Comparison of ENCODE assay signal across 8 cellular contexts in genomic region chr10:103969436-103969835, GRCh38. TPM values are rescaled to one million over a fixed set of nuclear protein-coding genes. Genes with fewer than 3 reads are reported as not detected.
DNase-seq lines count a peak whose midpoint lies in the region; ATAC-seq and TF ChIP-seq lines count a peak whose summit lies in the region.

No MANE protein-coding gene starts in this region.

- POLR2A ChIA-PET in BJ (lab: Charles Lee) = no interaction called here

- no peaks in the 10 kb centered on the region for H3K9me3 Mint-ChIP-seq in natural killer cell

- peaks cover 29% of the 10 kb centered on the region for H3K4me1 ChIP-seq in KMS-11 (ENCODE audit: low read depth, poor library complexity, severe bottlenecking)
- H3K4me1 ChIP-seq in colonic mucosa = peaks cover 3% of the 10 kb centered on the region

- no peaks in the 10 kb centered on the region for H3K9me3 ChIP-seq in colonic mucosa

- intact Hi-C loops in colonic mucosa (cut with DNase I) (loop anchor here (5.0 kb wide), 1 partner anchor 148 kb away; no protein-coding TSS in a partner anchor), natural killer cell (cut with micrococcal nuclease) (no loop called here)

- H3K4me3 ChIP-seq in BJ (ENCODE audit: low read depth, low read length) = peak overlapping the region; percentile 60
- no peak overlapping the region for H3K4me3 ChIP-seq in KMS-11 (IDR thresholded peaks at IDR 0.05; ENCODE audit: insufficient read depth, low read depth, low read length)
- peak overlapping the region; percentile 77 for H3K4me3 ChIP-seq in colonic mucosa

- H3K4me3 Mint-ChIP-seq in natural killer cell = peak overlapping the region; percentile 92

- no peaks in the 10 kb centered on the region for H4K20me1 ChIP-seq in KMS-11 (ENCODE audit: insufficient read depth)

- CTCF ChIA-PET in BJ (lab: Yijun Ruan, JAX) = interaction anchor here (0.9 to 1.3 kb wide), 2 partner anchors 16 to 82 kb away, joined by 3 to 4 read pairs; no protein-coding TSS in a partner anchor

- H3K4me1 Mint-ChIP-seq in natural killer cell = peaks cover 54% of the 10 kb centered on the region in 2 donors

- no peak overlapping the region for H3K27ac ChIP-seq in KMS-11
- peak overlapping the region; percentile 90 for H3K27ac ChIP-seq in colonic mucosa

- no peaks in the 10 kb centered on the region for H3K27me3 Mint-ChIP-seq in natural killer cell (ENCODE audit: low read depth in 2 of 2)

- H3K27me3 ChIP-seq in BJ (ENCODE audit: control insufficient read depth, insufficient read depth, low read length) (no peaks in the 10 kb centered on the region), KMS-11 (ENCODE audit: insufficient read depth, low read depth) (no peaks in the 10 kb centered on the region), colonic mucosa (no peaks in the 10 kb centered on the region)

- peak overlapping the region; percentile 88 for H3K4me2 ChIP-seq in KMS-11

- DNase-seq in BJ (ENCODE audit: low read depth) (no peak), colonic mucosa (no peak), natural killer cell (no peak), mucosa of gallbladder (ENCODE audit: low spot score) (no peak), A172 (ENCODE audit: low spot score) (no peak)

- no peaks in the 10 kb centered on the region for H3K36me3 ChIP-seq in BJ (ENCODE audit: control insufficient read depth, insufficient read depth, low read length)
- no peaks in the 10 kb centered on the region for H3K36me3 ChIP-seq in KMS-11 (ENCODE audit: insufficient read depth)
- H3K36me3 ChIP-seq in colonic mucosa = no peaks in the 10 kb centered on the region

- no peaks in the 10 kb centered on the region for H3K36me3 Mint-ChIP-seq in natural killer cell

- no peak for TF ChIP-seq CTCF in BJ (IDR thresholded peaks at IDR 0.05; ENCODE audit: insufficient read depth, low read depth, low read length)
- TF ChIP-seq CTCF in KMS-11 (conservative IDR thresholded peaks at IDR 0.05; ENCODE audit: low read depth, low read length) = no peak
- TF ChIP-seq CTCF in colonic mucosa (IDR thresholded peaks at IDR 0.05) = no peak
- no peak for TF ChIP-seq CTCF in natural killer cell (IDR thresholded peaks at IDR 0.05)

- peaks cover 15% of the 10 kb centered on the region; the same call in 1 of the 2 replicates for H3K79me2 ChIP-seq in KMS-11 (ENCODE audit: insufficient read depth, low read depth)

- no peak overlapping the region for H2AFZ ChIP-seq in KMS-11 (ENCODE audit: low read depth)

- no peak overlapping the region for H3K9ac ChIP-seq in KMS-11
- H3K9ac ChIP-seq in colonic mucosa (ENCODE audit: low read depth in 2 of 2, low read length in 2 of 2) = peak overlapping the region in 1 of 2 donors; percentile 98

- H3K27ac Mint-ChIP-seq in natural killer cell = peak overlapping the region; percentile 88 to 90

- ATAC-seq in natural killer cell = no peak
- no peak for ATAC-seq in HG03280 (IDR thresholded peaks at IDR 0.05; ENCODE audit: unreplicated experiment)
- no peak for ATAC-seq in HG02610 (IDR thresholded peaks at IDR 0.05; ENCODE audit: unreplicated experiment)

RNA-seq across cellular contexts. Expression of gene SLK, which starts 2.5 kb away (rescaled TPM):
- polyA plus RNA-seq in BJ (2011; rRNA removed) = 3.5 and 9.8 TPM in 2 replicates
- 4.9 and 7.0 TPM in 2 replicates for polyA minus RNA-seq in BJ (2011; rRNA and poly(A)+ RNA removed)
- total RNA-seq in colonic mucosa (10 to 100 TPM; 35.5 to 51.6 TPM), natural killer cell (10 to 100 TPM; 33.4 to 48.7 (median 40.3) TPM), mucosa of gallbladder (38.5 TPM)
- 47.9 and 61.5 TPM in 2 replicates for total RNA-seq in A172 (2014; rRNA removed; shearing (Covaris generic))

RNA-seq across cellular contexts. Expression of gene STN1, which starts 51.5 kb away (rescaled TPM):
- polyA plus RNA-seq in BJ (2011; rRNA removed) = 17.8 and 19.5 TPM in 2 replicates
- 6.0 and 6.3 TPM in 2 replicates for polyA minus RNA-seq in BJ (2011; rRNA and poly(A)+ RNA removed)
- total RNA-seq in colonic mucosa (10 to 100 TPM; 16.6 to 18.3 TPM), natural killer cell (10 to 100 TPM; 31.7 to 53.4 (median 34.0) TPM), mucosa of gallbladder (29.2 TPM)
- 33.1 and 43.8 TPM in 2 replicates for total RNA-seq in A172 (2014; rRNA removed; shearing (Covaris generic))
